ENCODE assay signal across 1 cellular context in the genomic region with DNA sequence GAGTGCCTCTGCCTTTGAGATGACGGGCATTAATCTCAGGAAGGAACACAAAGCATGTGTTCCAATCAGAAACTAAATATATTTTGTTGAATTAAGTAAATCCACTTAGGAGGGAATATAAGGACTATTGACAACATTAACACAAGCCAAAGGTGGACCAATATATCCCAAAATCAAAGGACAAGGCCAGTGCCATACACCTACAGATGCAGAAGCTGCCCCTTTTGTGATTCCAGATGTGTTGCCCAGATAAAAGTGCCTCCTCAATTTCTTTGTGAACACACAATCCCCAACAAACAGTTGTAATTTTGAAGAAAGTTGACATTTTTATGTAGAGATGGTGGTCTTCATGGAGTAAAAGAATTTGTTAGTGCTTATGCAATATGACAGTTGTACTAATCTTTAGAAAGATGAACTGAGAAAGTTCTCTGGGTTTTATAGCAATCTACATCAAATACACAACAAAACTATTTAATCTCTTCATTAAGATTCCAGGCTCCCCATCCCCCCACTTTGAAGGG.
A peak's percentile ranks its signal among the peaks of the same experiment; 100 is the strongest.
TF ChIP-seq lines count a peak whose summit lies in the region.

No MANE protein-coding gene starts in this region.

TF ChIP-seq in HepG2, 621 proteins besides CTCF, POLR2A, EP300 and RAD21:
- peak; percentile 73 for TF ChIP-seq AGO2 (optimal IDR thresholded peaks at IDR 0.05; ENCODE audit: low read depth, low read length)
- TF ChIP-seq SRSF4 (IDR thresholded peaks at IDR 0.05; ENCODE audit: low read depth, low read length, poor library complexity, severe bottlenecking): peak; percentile 77
- no peak for TF ChIP-seq FOXK1 (CRISPR knock-in tag; IDR thresholded peaks at IDR 0.05; ENCODE audit: borderline replicate concordance, low read depth)
- TF ChIP-seq RBM22 (optimal IDR thresholded peaks at IDR 0.05; ENCODE audit: low read length): peak; percentile 91
TF ChIP-seq in HepG2: peak in this region for 3.
